ENCODE assay signal across 11 cellular contexts in genomic region chr2:240972636-240973521, GRCh38. TPM values are rescaled to one million over a fixed set of nuclear protein-coding genes. Genes with fewer than 3 reads are reported as not detected.
DNase-seq lines count a peak whose midpoint lies in the region; ATAC-seq, FAIRE-seq and TF ChIP-seq lines count a peak whose summit lies in the region.
"Had no signal": no experiment of that assay in that cellular context is flagged by ENCODE, and none has a peak within 500 bp of the region (broad histone marks: within the 10 kb centered on the region; RNA-seq: fewer than 3 reads in every experiment).

No MANE protein-coding gene starts in this region.

- H3K4me1 ChIP-seq in RWPE2 (ENCODE audit: insufficient read depth, poor library complexity, severe bottlenecking) (peaks cover 5% of the 10 kb centered on the region), psoas muscle (peaks cover 6% of the 10 kb centered on the region)
- H3K4me1 ChIP-seq: colonic mucosa had no signal

- ATAC-seq in RWPE2 (ENCODE audit: low read depth) (peak; percentile 31; the same call in 2 of the 3 replicates), psoas muscle (peak in 2 of 4 donors; percentile 13 to 22), HG03457 (IDR thresholded peaks at IDR 0.05; ENCODE audit: unreplicated experiment) (no peak), HG03196 (IDR thresholded peaks at IDR 0.05; ENCODE audit: unreplicated experiment) (no peak)

- in situ Hi-C loops in G401 (cut with HindIII; ENCODE audit: low sequenced_read_pairs) = no loop called here

- TF ChIP-seq POLR2A in GM12891 (IDR thresholded peaks at IDR 0.05; ENCODE audit: low read depth, low read length) = no peak

- no peak overlapping the region for H3K27ac ChIP-seq in RWPE2 (ENCODE audit: poor library complexity, severe bottlenecking)
- H3K27ac ChIP-seq in psoas muscle = no peak overlapping the region
- H3K27ac ChIP-seq: colonic mucosa, WERI-Rb-1 had no signal

- no peaks in the 10 kb centered on the region for H3K9me3 ChIP-seq in RWPE2 (ENCODE audit: severe bottlenecking)
- no peaks in the 10 kb centered on the region for H3K9me3 ChIP-seq in psoas muscle
- H3K9me3 ChIP-seq: colonic mucosa had no signal

- intact Hi-C loops in psoas muscle (cut with DNase I) = no loop called here

- no peak for FAIRE-seq in GM12891 (lab: Jason Lieb, UNC)

- DNase-seq in G401 (ENCODE audit: low spot score) = peak; percentile 29
- DNase-seq in RWPE2 (ENCODE audit: low spot score) = no peak
- DNase-seq in foreskin fibroblast = peak; percentile 70 to 84
- DNase-seq in psoas muscle = peak; percentile 13 to 57
- no peak for DNase-seq in GM12891 (ENCODE audit: insufficient read length, low spot score)
- no peak for DNase-seq in NCI-H526 treated with DMSO at 0.1 percent for 48 hours (lab: John Stamatoyannopoulos, UW)
- DNase-seq: colonic mucosa, MM.1S, WERI-Rb-1 had no signal

- H3K27me3 ChIP-seq in RWPE2 (ENCODE audit: insufficient read depth, poor library complexity, severe bottlenecking) = peaks cover 4% of the 10 kb centered on the region
- peaks cover 0 to 17% (median 4%) of the 10 kb centered on the region in 3 donors for H3K27me3 ChIP-seq in psoas muscle (ENCODE audit: insufficient read depth in 3 of 3, low read length in 2 of 3)
- H3K27me3 ChIP-seq: colonic mucosa had no signal

- TF ChIP-seq CTCF in RWPE2 (IDR thresholded peaks at IDR 0.05; ENCODE audit: poor library complexity, severe bottlenecking) (no peak), foreskin fibroblast (IDR thresholded peaks at IDR 0.05; ENCODE audit: low read depth, low read length) (no peak), psoas muscle (IDR thresholded peaks at IDR 0.05) (no peak)

- H3K36me3 ChIP-seq in RWPE2 (ENCODE audit: low read depth) = no peaks in the 10 kb centered on the region
- no peaks in the 10 kb centered on the region for H3K36me3 ChIP-seq in psoas muscle (ENCODE audit: insufficient read depth in 1 of 2, low read depth in 1 of 2)
- H3K36me3 ChIP-seq: colonic mucosa, WERI-Rb-1 had no signal

- WGBS in psoas muscle, 3 donors = 29 to 35% (median 30%) methylated on average over 17 of the region's 17 CpGs

- no peak overlapping the region for H3K4me3 ChIP-seq in RWPE2 (ENCODE audit: severe bottlenecking)
- H3K4me3 ChIP-seq in foreskin fibroblast (ENCODE audit: low read depth in 1 of 2, low read length in 2 of 2) = no peak overlapping the region
- H3K4me3 ChIP-seq in psoas muscle = no peak overlapping the region
- H3K4me3 ChIP-seq: colonic mucosa had no signal

TF ChIP-seq in GM12891, 5 proteins besides CTCF, POLR2A, EP300 and RAD21:
- TF ChIP-seq POLR2AphosphoS5 (IDR thresholded peaks at IDR 0.05; ENCODE audit: low read depth, low read length) = no peak
- TF ChIP-seq POU2F2 (IDR thresholded peaks at IDR 0.05; ENCODE audit: low read depth, low read length) = no peak
- no peak for TF ChIP-seq PAX5 (IDR thresholded peaks at IDR 0.05; ENCODE audit: insufficient read depth, low read length, severe bottlenecking)
- no peak for TF ChIP-seq SPI1 (IDR thresholded peaks at IDR 0.05; ENCODE audit: low read depth, low read length)
- no peak for TF ChIP-seq TAF1 (IDR thresholded peaks at IDR 0.05; ENCODE audit: low read depth, low read length)

RNA-seq across cellular contexts. Expression of gene SNED1, which starts 25.5 kb away (rescaled TPM):
- 0.07 and 2.2 TPM in 2 replicates for total RNA-seq in G401 (2014; rRNA removed; shearing (Covaris generic))
- 10 to 100 TPM in 2 of 4 donors, 1 to 10 TPM in 2; 8.6 to 36.9 (median 11.1) TPM for total RNA-seq in psoas muscle
- polyA plus RNA-seq in psoas muscle = 1 to 10 TPM; 7.8 to 9.2 (median 9.2) TPM
- polyA plus RNA-seq in GM12891 (2012; ENCODE audit: low read depth, missing spikeins) = 0.42 TPM

Comparison
In these comparisons a context has a peak if more than half of its experiments do, and no peak if none do; other contexts are left out.
1. DNase-seq: peak in G401 (single experiment), foreskin fibroblast (2 of 2) and psoas muscle (2 of 2); none in RWPE2 (single experiment), GM12891 (single experiment) and NCI-H526 treated with DMSO at 0.1 percent for 48 hours (single experiment).